8 cellular contexts compared by ENCODE assay signal in genomic region chr22:28799834-28800307, GRCh38. TPM values are rescaled to one million over a fixed set of nuclear protein-coding genes. Genes with fewer than 3 reads are reported as not detected.
A peak's percentile ranks its signal among the peaks of the same experiment; 100 is the strongest.
DNase-seq lines count a peak whose midpoint lies in the region; ATAC-seq, FAIRE-seq and TF ChIP-seq lines count a peak whose summit lies in the region.

No MANE protein-coding gene starts in this region.

- H2AFZ ChIP-seq in keratinocyte (ENCODE audit: control insufficient read depth, low read length) (no peak overlapping the region), smooth muscle cell (ENCODE audit: low read depth) (no peak overlapping the region)

- no peak for FAIRE-seq in keratinocyte (lab: Jason Lieb, UNC)

- H3K27ac ChIP-seq in keratinocyte (ENCODE audit: control insufficient read depth, insufficient read depth, low read length), result peak overlapping the region; percentile 99
- peak overlapping the region; percentile 99 for H3K27ac ChIP-seq in smooth muscle cell (ENCODE audit: low read depth)

- no peaks in the 10 kb centered on the region for H3K9me1 ChIP-seq in keratinocyte (ENCODE audit: control insufficient read depth, extremely low read depth, insufficient read depth, low read length)

- ATAC-seq in HG02973 (IDR thresholded peaks at IDR 0.05; ENCODE audit: unreplicated experiment), result peak; percentile 26

- H3K79me2 ChIP-seq in keratinocyte (ENCODE audit: control insufficient read depth, insufficient read depth, low read length) (peaks cover 51% of the 10 kb centered on the region), smooth muscle cell (ENCODE audit: low read depth) (peaks cover 62% of the 10 kb centered on the region)

- under 1% methylated on average over 27 of the region's 29 CpGs for WGBS in smooth muscle cell (ENCODE audit: low lambda C conversion rate)

- H3K4me1 ChIP-seq in keratinocyte (ENCODE audit: control insufficient read depth, extremely low read depth, insufficient read depth, low read length) (peaks cover 19% of the 10 kb centered on the region), smooth muscle cell (ENCODE audit: low read depth) (peaks cover 12% of the 10 kb centered on the region)

- TF ChIP-seq CTCF in keratinocyte (optimal IDR thresholded peaks at IDR 0.05 in 1 of 3, IDR thresholded peaks at IDR 0.05 in 1 of 3, conservative IDR thresholded peaks at IDR 0.05 in 1 of 3; ENCODE audit: extremely low read depth in 1 of 3, insufficient read depth in 2 of 3, low read length in 3 of 3) (no peak), smooth muscle cell (IDR thresholded peaks at IDR 0.05; ENCODE audit: borderline replicate concordance, insufficient read depth, poor library complexity, severe bottlenecking) (no peak)

- peak overlapping the region; percentile 100 for H3K9ac ChIP-seq in keratinocyte (ENCODE audit: control insufficient read depth, extremely low read depth, insufficient read depth, low read length)
- H3K9ac ChIP-seq in smooth muscle cell (ENCODE audit: low read depth), result peak overlapping the region; percentile 100

- H3F3A ChIP-seq in smooth muscle cell (ENCODE audit: low read depth), result peaks cover 36% of the 10 kb centered on the region

- H4K20me1 ChIP-seq in keratinocyte (ENCODE audit: control insufficient read depth, extremely low read depth, insufficient read depth, low read length) (peaks cover 17% of the 10 kb centered on the region), smooth muscle cell (ENCODE audit: low read depth) (peaks cover 43% of the 10 kb centered on the region)

- H3K36me3 ChIP-seq in keratinocyte (ENCODE audit: control insufficient read depth in 2 of 2, extremely low read depth in 1 of 2, insufficient read depth in 2 of 2, low read length in 2 of 2) (peaks cover 16 to 30% of the 10 kb centered on the region in 2 experiments), smooth muscle cell (ENCODE audit: low read depth) (peaks cover 17% of the 10 kb centered on the region)

- no peaks in the 10 kb centered on the region for H3K27me3 ChIP-seq in keratinocyte (ENCODE audit: control insufficient read depth, extremely low read depth, insufficient read depth, low read length)
- no peaks in the 10 kb centered on the region for H3K27me3 ChIP-seq in smooth muscle cell (ENCODE audit: low read depth)

- DNase-seq in stimulated activated CD4-positive, alpha-beta T cell treated with anti-CD3 and anti-CD28 coated beads, Interleukin-12 subunit alpha, Interleukin-12 subunit beta, amount 100 ng/mL, for 4 hours, result peak; percentile 37
- DNase-seq in stimulated activated CD4-positive, alpha-beta T cell treated with anti-CD3 and anti-CD28 coated beads, Interleukin-4, amount 100 ng/mL, for 1 hour, result no peak
- peak; percentile 40 for DNase-seq in RKO (ENCODE audit: low spot score)
- peak; percentile 48 for DNase-seq in cerebellar cortex (ENCODE audit: low spot score)
- DNase-seq in keratinocyte (ENCODE audit: low read depth, low spot score), result no peak
- DNase-seq in smooth muscle cell (lab: John Stamatoyannopoulos, UW; ENCODE audit: unreplicated experiment), result peak; percentile 67
- no peak for DNase-seq in DMS153 treated with DMSO at 0.1 percent for 48 hours (lab: John Stamatoyannopoulos, UW; ENCODE audit: unreplicated experiment)

- H3K4me2 ChIP-seq in keratinocyte (ENCODE audit: control insufficient read depth, extremely low read depth, insufficient read depth, low read depth, low read length), result peak overlapping the region; percentile 96
- peak overlapping the region; percentile 88 for H3K4me2 ChIP-seq in smooth muscle cell

- no peaks in the 10 kb centered on the region for H3K9me3 ChIP-seq in keratinocyte (ENCODE audit: control insufficient read depth, low read depth, low read length)
- no peaks in the 10 kb centered on the region for H3K9me3 ChIP-seq in smooth muscle cell (replicated peaks; ENCODE audit: low read depth)

- dilution Hi-C loops in keratinocyte (cut with MboI; ENCODE audit: extremely low pct_ligation_motif_present, low sequenced_read_pairs), result no loop called here

- H3K4me3 ChIP-seq in keratinocyte (ENCODE audit: control insufficient read depth in 2 of 3, extremely low read depth in 1 of 3, insufficient read depth in 2 of 3, low read depth in 1 of 3, low read length in 3 of 3), result peak overlapping the region; percentile 81 to 98 (median 97)
- peak overlapping the region; percentile 97 for H3K4me3 ChIP-seq in smooth muscle cell

RNA-seq across cellular contexts. Expression of gene XBP1, which starts 0.5 kb away (rescaled TPM):
- polyA plus RNA-seq in keratinocyte (65.2 to 88.7 TPM (median 71.9 TPM) in 3 replicates), smooth muscle cell (317 and 381 TPM in 2 replicates)
- polyA plus RNA-seq in keratinocyte (2011; ENCODE audit: low read depth), result 132 TPM
- 58.3 and 95.8 TPM in 2 replicates for polyA plus RNA-seq in keratinocyte (2011; cell fraction: cytosol; rRNA removed)
- polyA plus RNA-seq in keratinocyte (2011; cell fraction: nucleus; rRNA removed), result 102 and 105 TPM in 2 replicates
- 45.9 and 121 TPM in 2 replicates for polyA plus RNA-seq in keratinocyte (2012; ENCODE audit: low replicate concordance)
- 58.3 to 114 TPM (median 93.1 TPM) in 3 replicates for polyA minus RNA-seq in keratinocyte
- polyA minus RNA-seq in keratinocyte (2011; cell fraction: cytosol; rRNA and poly(A)+ RNA removed), result 78.1 TPM
- polyA minus RNA-seq in keratinocyte (2011; cell fraction: nucleus; rRNA and poly(A)+ RNA removed), result 61.5 and 64.8 TPM in 2 replicates
- total RNA-seq in smooth muscle cell, result 375 and 406 TPM in 2 replicates

RNA-seq across cellular contexts. Expression of gene CCDC117, which starts 27.4 kb away (rescaled TPM):
- polyA plus RNA-seq in keratinocyte (3.3 to 8.8 TPM (median 4.9 TPM) in 3 replicates), smooth muscle cell (17.3 and 18.1 TPM in 2 replicates)
- 24.9 TPM for polyA plus RNA-seq in keratinocyte (2011; ENCODE audit: low read depth)
- polyA plus RNA-seq in keratinocyte (2011; cell fraction: cytosol; rRNA removed), result 4.2 and 7.0 TPM in 2 replicates
- polyA plus RNA-seq in keratinocyte (2011; cell fraction: nucleus; rRNA removed), result 3.9 and 5.6 TPM in 2 replicates
- 4.5 and 9.5 TPM in 2 replicates for polyA plus RNA-seq in keratinocyte (2012; ENCODE audit: low replicate concordance)
- polyA minus RNA-seq in keratinocyte, result 0.69 to 4.5 TPM (median 2.2 TPM) in 3 replicates
- 5.8 TPM for polyA minus RNA-seq in keratinocyte (2011; cell fraction: cytosol; rRNA and poly(A)+ RNA removed)
- polyA minus RNA-seq in keratinocyte (2011; cell fraction: nucleus; rRNA and poly(A)+ RNA removed), result 3.4 and 4.0 TPM in 2 replicates
- total RNA-seq in smooth muscle cell, result 30.8 and 32.0 TPM in 2 replicates

RNA-seq across cellular contexts. Expression of gene HSCB, which starts 58.0 kb away (rescaled TPM):
- 8.9 to 13.8 TPM (median 12.5 TPM) in 3 replicates for polyA plus RNA-seq in keratinocyte
- 9.7 TPM for polyA plus RNA-seq in keratinocyte (2011; ENCODE audit: low read depth)
- polyA plus RNA-seq in keratinocyte (2011; cell fraction: cytosol; rRNA removed), result 10.0 and 10.5 TPM in 2 replicates
- polyA plus RNA-seq in keratinocyte (2011; cell fraction: nucleus; rRNA removed), result 2.6 and 3.8 TPM in 2 replicates
- polyA plus RNA-seq in keratinocyte (2012; ENCODE audit: low replicate concordance), result 8.8 and 11.8 TPM in 2 replicates
- polyA minus RNA-seq in keratinocyte, result 1.4 to 6.8 TPM (median 1.8 TPM) in 3 replicates
- not detected for polyA minus RNA-seq in keratinocyte (2011; cell fraction: cytosol; rRNA and poly(A)+ RNA removed)
- polyA minus RNA-seq in keratinocyte (2011; cell fraction: nucleus; rRNA and poly(A)+ RNA removed), result 1.7 and 1.8 TPM in 2 replicates
- total RNA-seq in smooth muscle cell, result 9.3 and 15.9 TPM in 2 replicates
- 22.5 and 23.4 TPM in 2 replicates for polyA plus RNA-seq in smooth muscle cell

RNA-seq across cellular contexts. Expression of gene CHEK2, which starts 58.3 kb away (rescaled TPM):
- polyA plus RNA-seq in keratinocyte, result 18.9 to 29.5 TPM (median 28.2 TPM) in 3 replicates
- 2.2 TPM for polyA plus RNA-seq in keratinocyte (2011; ENCODE audit: low read depth)
- 16.5 and 22.9 TPM in 2 replicates for polyA plus RNA-seq in keratinocyte (2011; cell fraction: cytosol; rRNA removed)
- 35.8 and 37.7 TPM in 2 replicates for polyA plus RNA-seq in keratinocyte (2011; cell fraction: nucleus; rRNA removed)
- polyA plus RNA-seq in keratinocyte (2012; ENCODE audit: low replicate concordance), result 9.1 and 16.4 TPM in 2 replicates
- polyA minus RNA-seq in keratinocyte, result 12.7 to 13.3 TPM (median 13.1 TPM) in 3 replicates
- polyA minus RNA-seq in keratinocyte (2011; cell fraction: cytosol; rRNA and poly(A)+ RNA removed), result 19.2 TPM
- 10.1 and 13.1 TPM in 2 replicates for polyA minus RNA-seq in keratinocyte (2011; cell fraction: nucleus; rRNA and poly(A)+ RNA removed)
- 11.5 and 18.7 TPM in 2 replicates for total RNA-seq in smooth muscle cell
- 12.7 and 15.9 TPM in 2 replicates for polyA plus RNA-seq in smooth muscle cell

Comparison
In these comparisons a context has a peak if more than half of its experiments do, and no peak if none do; other contexts are left out.
1. DNase-seq: peak in stimulated activated CD4-positive, alpha-beta T cell treated with anti-CD3 and anti-CD28 coated beads, Interleukin-12 subunit alpha, Interleukin-12 subunit beta, amount 100 ng/mL, for 4 hours (single experiment), RKO (single experiment), cerebellar cortex (single experiment) and smooth muscle cell (single experiment); none in stimulated activated CD4-positive, alpha-beta T cell treated with anti-CD3 and anti-CD28 coated beads, Interleukin-4, amount 100 ng/mL, for 1 hour (single experiment), keratinocyte (single experiment) and DMS153 treated with DMSO at 0.1 percent for 48 hours (single experiment).